Comparison of ENCODE assay signal across 1 cellular context in genomic region chr19:45514376-45515051, GRCh38.
TF ChIP-seq lines count a peak whose summit lies in the region.

No MANE protein-coding gene starts in this region.

TF ChIP-seq in endothelial cell of umbilical vein, 7 proteins besides CTCF, POLR2A, EP300 and RAD21:
- TF ChIP-seq EZH2 (IDR thresholded peaks at IDR 0.05; ENCODE audit: borderline replicate concordance, low read depth, low read length, severe bottlenecking) (no peak), MAX (IDR thresholded peaks at IDR 0.05; ENCODE audit: insufficient read depth, insufficient read length) (no peak), FOS (IDR thresholded peaks at IDR 0.05; ENCODE audit: borderline replicate concordance, insufficient read depth, low read length) (no peak), POLR2AphosphoS5 (IDR thresholded peaks at IDR 0.05; ENCODE audit: insufficient read depth, low read depth, low read length) (no peak), MYC (IDR thresholded peaks at IDR 0.05; ENCODE audit: low read depth, low read length) (no peak), GATA2 (IDR thresholded peaks at IDR 0.05; ENCODE audit: insufficient read depth, insufficient read length, low read depth, low read length) (no peak), JUN (IDR thresholded peaks at IDR 0.05; ENCODE audit: borderline replicate concordance, insufficient read depth, insufficient read length, low read depth) (no peak)
